9 cellular contexts compared by ENCODE assay signal in the genomic region with DNA sequence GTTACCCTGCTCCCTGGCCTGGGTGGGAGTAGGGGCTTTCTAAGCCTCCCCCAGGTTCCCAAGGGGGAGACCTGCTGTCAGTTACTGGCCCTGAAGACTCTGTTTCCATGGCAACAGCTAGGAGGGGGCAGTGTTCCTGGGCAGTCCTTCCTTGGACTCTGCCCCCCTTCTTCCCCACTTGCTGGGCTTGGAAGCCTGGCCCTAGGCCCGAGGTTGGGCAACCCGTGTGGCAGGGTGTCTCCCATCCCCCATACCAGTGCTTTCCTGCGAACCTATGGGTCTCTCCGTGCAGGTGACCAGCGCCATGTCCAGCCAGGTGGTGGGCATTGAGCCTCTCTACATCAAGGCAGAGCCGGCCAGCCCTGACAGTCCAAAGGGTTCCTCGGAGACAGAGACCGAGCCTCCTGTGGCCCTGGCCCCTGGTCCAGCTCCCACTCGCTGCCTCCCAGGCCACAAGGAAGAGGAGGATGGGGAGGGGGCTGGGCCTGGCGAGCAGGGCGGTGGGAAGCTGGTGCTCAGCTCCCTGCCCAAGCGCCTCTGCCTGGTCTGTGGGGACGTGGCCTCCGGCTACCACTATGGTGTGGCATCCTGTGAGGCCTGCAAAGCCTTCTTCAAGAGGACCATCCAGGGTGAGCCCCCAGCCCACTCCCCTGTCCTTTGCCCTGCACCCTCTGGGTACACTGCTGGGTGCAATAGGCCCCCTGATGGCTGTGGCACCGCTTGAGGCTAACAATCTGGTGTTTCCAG. TPM values are rescaled to one million over a fixed set of nuclear protein-coding genes. Genes with fewer than 3 reads are reported as not detected.
DNase-seq lines count a peak whose midpoint lies in the region; ATAC-seq and TF ChIP-seq lines count a peak whose summit lies in the region.
"Had no signal": no experiment of that assay in that cellular context is flagged by ENCODE, and none has a peak within 500 bp of the region (broad histone marks: within the 10 kb centered on the region; RNA-seq: fewer than 3 reads in every experiment).

No MANE protein-coding gene starts in this region.

- DNase-seq in HFFc6 (no peak), smooth muscle cell (lab: John Stamatoyannopoulos, UW; ENCODE audit: unreplicated experiment) (no peak), GM19238 (ENCODE audit: insufficient read length, low spot score) (no peak), omental fat pad (ENCODE audit: low spot score) (no peak)
- DNase-seq in activated CD4-positive, alpha-beta memory T cell treated with anti-CD3 and anti-CD28 coated beads, Interleukin-2, amount 10 ng/mL, durations not matched to agents 7 days and 5 days, result no peak
- DNase-seq: NCI-H82 had no signal

- H3K27ac Mint-ChIP-seq in HFFc6, result peak overlapping the region; percentile 61; the same call in 1 of the 2 replicates
- H3K27ac Mint-ChIP-seq in activated CD4-positive, alpha-beta memory T cell treated with anti-CD3 and anti-CD28 coated beads, Interleukin-2, amount 10 ng/mL, durations not matched to agents 7 days and 5 days, result peak overlapping the region; percentile 10

- peaks cover 5% of the 10 kb centered on the region for H3K4me1 ChIP-seq in iPS-15b (ENCODE audit: control insufficient read depth, insufficient read depth, low read length)
- peaks cover 6% of the 10 kb centered on the region for H3K4me1 ChIP-seq in smooth muscle cell (ENCODE audit: low read depth)

- peak overlapping the region; percentile 99 for H3K4me2 ChIP-seq in smooth muscle cell

- peaks cover 2% of the 10 kb centered on the region for H3K27me3 ChIP-seq in iPS-15b (ENCODE audit: control insufficient read depth, insufficient read depth, low read length)
- H3K27me3 ChIP-seq in smooth muscle cell (ENCODE audit: low read depth), result no peaks in the 10 kb centered on the region

- H3K27ac ChIP-seq in smooth muscle cell (ENCODE audit: low read depth), result no peak overlapping the region

- H3K79me2 ChIP-seq in smooth muscle cell (ENCODE audit: low read depth), result peaks cover 30% of the 10 kb centered on the region

- H3K9me3 ChIP-seq in iPS-15b (ENCODE audit: control insufficient read depth, insufficient read depth, low read length), result no peaks in the 10 kb centered on the region
- no peaks in the 10 kb centered on the region for H3K9me3 ChIP-seq in smooth muscle cell (replicated peaks; ENCODE audit: low read depth)

- no peaks in the 10 kb centered on the region for H3K36me3 Mint-ChIP-seq in HFFc6 (ENCODE audit: low read depth)
- peaks cover 18% of the 10 kb centered on the region for H3K36me3 Mint-ChIP-seq in activated CD4-positive, alpha-beta memory T cell treated with anti-CD3 and anti-CD28 coated beads, Interleukin-2, amount 10 ng/mL, durations not matched to agents 7 days and 5 days (ENCODE audit: low read depth)

- H2AFZ ChIP-seq in smooth muscle cell (ENCODE audit: low read depth), result no peak overlapping the region

- H3F3A ChIP-seq in smooth muscle cell (ENCODE audit: low read depth), result no peaks in the 10 kb centered on the region

- H3K36me3 ChIP-seq in iPS-15b (ENCODE audit: control insufficient read depth, insufficient read depth, low read length), result peaks cover 2% of the 10 kb centered on the region
- no peaks in the 10 kb centered on the region for H3K36me3 ChIP-seq in smooth muscle cell (ENCODE audit: low read depth)

- no peak for ATAC-seq in GM19395 (IDR thresholded peaks at IDR 0.05; ENCODE audit: unreplicated experiment)
- no peak for ATAC-seq in omental fat pad (ENCODE audit: low FRiP score)

- H3K9ac ChIP-seq in iPS-15b (ENCODE audit: low read depth, low read length) (peak overlapping the region; percentile 93), smooth muscle cell (ENCODE audit: low read depth) (no peak overlapping the region)

- peaks cover 7% of the 10 kb centered on the region for H4K20me1 ChIP-seq in smooth muscle cell (ENCODE audit: low read depth)

- POLR2A ChIA-PET in activated CD4-positive, alpha-beta memory T cell treated with anti-CD3 and anti-CD28 coated beads, Interleukin-2, amount 10 ng/mL, durations not matched to agents 7 days and 5 days (lab: Charles Lee), result interaction anchor here (4.4 to 5.4 kb wide), 2 partner anchors 11 to 22 kb away, joined by 41 to 68 read pairs; a partner anchor contains a TSS

- peaks cover 18% of the 10 kb centered on the region for H3K4me1 Mint-ChIP-seq in HFFc6 (ENCODE audit: low read depth)
- peaks cover 34% of the 10 kb centered on the region for H3K4me1 Mint-ChIP-seq in activated CD4-positive, alpha-beta memory T cell treated with anti-CD3 and anti-CD28 coated beads, Interleukin-2, amount 10 ng/mL, durations not matched to agents 7 days and 5 days

- H3K4me3 Mint-ChIP-seq in HFFc6, result peak overlapping the region; percentile 89
- peak overlapping the region; percentile 99 for H3K4me3 Mint-ChIP-seq in activated CD4-positive, alpha-beta memory T cell treated with anti-CD3 and anti-CD28 coated beads, Interleukin-2, amount 10 ng/mL, durations not matched to agents 7 days and 5 days

- no peak for TF ChIP-seq CTCF in HFFc6 (IDR thresholded peaks at IDR 0.05)
- TF ChIP-seq CTCF in smooth muscle cell (IDR thresholded peaks at IDR 0.05; ENCODE audit: borderline replicate concordance, insufficient read depth, poor library complexity, severe bottlenecking), result no peak
- no peak for TF ChIP-seq CTCF in omental fat pad (IDR thresholded peaks at IDR 0.05)

- peaks cover 4% of the 10 kb centered on the region; the same call in 1 of the 2 replicates for H3K27me3 Mint-ChIP-seq in HFFc6 (ENCODE audit: insufficient read depth)
- no peaks in the 10 kb centered on the region for H3K27me3 Mint-ChIP-seq in activated CD4-positive, alpha-beta memory T cell treated with anti-CD3 and anti-CD28 coated beads, Interleukin-2, amount 10 ng/mL, durations not matched to agents 7 days and 5 days

- WGBS in smooth muscle cell (ENCODE audit: low lambda C conversion rate), result 91% methylated on average over 15 of the region's 15 CpGs

- H3K4me3 ChIP-seq in iPS-15b (ENCODE audit: low read depth, low read length) (peak overlapping the region; percentile 80), smooth muscle cell (peak overlapping the region; percentile 82)

- no peaks in the 10 kb centered on the region for H3K9me3 Mint-ChIP-seq in HFFc6
- no peaks in the 10 kb centered on the region for H3K9me3 Mint-ChIP-seq in activated CD4-positive, alpha-beta memory T cell treated with anti-CD3 and anti-CD28 coated beads, Interleukin-2, amount 10 ng/mL, durations not matched to agents 7 days and 5 days

- CTCF ChIA-PET in activated CD4-positive, alpha-beta memory T cell treated with anti-CD3 and anti-CD28 coated beads, Interleukin-2, amount 10 ng/mL, durations not matched to agents 7 days and 5 days (lab: Charles Lee), result interaction anchor here (0.6 to 2.0 kb wide), 2 partner anchors 11 to 62 kb away, joined by 3 to 11 read pairs; a partner anchor contains a TSS

RNA-seq across cellular contexts. Expression of a gene that starts 1.7 kb away (rescaled TPM):
- total RNA-seq in HFFc6 (2021; fragmentation: NEBNext Ultra II Directional; extraction: Animal tissue kit (Norgen Biotek cat#: 25700)), result 10 to 100 TPM; 18.9 to 25.0 (median 21.7) TPM
- total RNA-seq in activated CD4-positive, alpha-beta memory T cell treated with anti-CD3 and anti-CD28 coated beads, Interleukin-2, amount 10 ng/mL, durations not matched to agents 7 days and 5 days, result 10 to 100 TPM; 38.5 to 42.2 TPM
- total RNA-seq in smooth muscle cell (7.7 and 8.0 TPM in 2 replicates), omental fat pad (10 to 100 TPM; 32.1 to 50.8 (median 44.6) TPM)
- polyA plus RNA-seq in smooth muscle cell, result 16.7 and 29.4 TPM in 2 replicates

RNA-seq across cellular contexts. Expression of a gene that starts 6.9 kb away (rescaled TPM):
- total RNA-seq in HFFc6 (2021; fragmentation: NEBNext Ultra II Directional; extraction: Animal tissue kit (Norgen Biotek cat#: 25700)), result under 1 TPM in 1 of 6 experiments, not detected in 5; 0.31 TPM
- total RNA-seq in activated CD4-positive, alpha-beta memory T cell treated with anti-CD3 and anti-CD28 coated beads, Interleukin-2, amount 10 ng/mL, durations not matched to agents 7 days and 5 days, result not detected
- total RNA-seq in smooth muscle cell, result not detected in 2 replicates
- polyA plus RNA-seq in smooth muscle cell, result not detected in 2 replicates
- not detected for total RNA-seq in omental fat pad

RNA-seq across cellular contexts. Expression of a gene that starts 10.3 kb away (rescaled TPM):
- 100 to 1,000 TPM; 246 to 269 (median 261) TPM for total RNA-seq in HFFc6 (2021; fragmentation: NEBNext Ultra II Directional; extraction: Animal tissue kit (Norgen Biotek cat#: 25700))
- 100 to 1,000 TPM; 137 to 145 TPM for total RNA-seq in activated CD4-positive, alpha-beta memory T cell treated with anti-CD3 and anti-CD28 coated beads, Interleukin-2, amount 10 ng/mL, durations not matched to agents 7 days and 5 days
- total RNA-seq in smooth muscle cell (218 and 285 TPM in 2 replicates), omental fat pad (100 to 1,000 TPM; 180 to 263 (median 215) TPM)
- 327 and 353 TPM in 2 replicates for polyA plus RNA-seq in smooth muscle cell

RNA-seq across cellular contexts. Expression of a gene that starts 10.9 kb away (rescaled TPM):
- 100 to 1,000 TPM; 161 to 207 (median 186) TPM for total RNA-seq in HFFc6 (2021; fragmentation: NEBNext Ultra II Directional; extraction: Animal tissue kit (Norgen Biotek cat#: 25700))
- total RNA-seq in activated CD4-positive, alpha-beta memory T cell treated with anti-CD3 and anti-CD28 coated beads, Interleukin-2, amount 10 ng/mL, durations not matched to agents 7 days and 5 days, result 100 to 1,000 TPM; 137 to 139 TPM
- total RNA-seq in smooth muscle cell, result 169 and 209 TPM in 2 replicates
- polyA plus RNA-seq in smooth muscle cell, result 461 and 474 TPM in 2 replicates
- 100 to 1,000 TPM; 174 to 263 (median 238) TPM for total RNA-seq in omental fat pad

RNA-seq across cellular contexts. Expression of a gene that starts 15.9 kb away (rescaled TPM):
- total RNA-seq in HFFc6 (2021; fragmentation: NEBNext Ultra II Directional; extraction: Animal tissue kit (Norgen Biotek cat#: 25700)), result under 1 TPM in 1 of 6 experiments, not detected in 5; 0.14 TPM
- under 1 TPM in 1 of 2 experiments, not detected in 1; 0.15 TPM for total RNA-seq in activated CD4-positive, alpha-beta memory T cell treated with anti-CD3 and anti-CD28 coated beads, Interleukin-2, amount 10 ng/mL, durations not matched to agents 7 days and 5 days
- total RNA-seq in smooth muscle cell (not detected in 2 replicates), omental fat pad (not detected)
- not detected in 2 replicates for polyA plus RNA-seq in smooth muscle cell
- total RNA-seq: pulmonary artery endothelial cell had no signal
